ENCODE assay signal across 1 cellular context in the genomic region with DNA sequence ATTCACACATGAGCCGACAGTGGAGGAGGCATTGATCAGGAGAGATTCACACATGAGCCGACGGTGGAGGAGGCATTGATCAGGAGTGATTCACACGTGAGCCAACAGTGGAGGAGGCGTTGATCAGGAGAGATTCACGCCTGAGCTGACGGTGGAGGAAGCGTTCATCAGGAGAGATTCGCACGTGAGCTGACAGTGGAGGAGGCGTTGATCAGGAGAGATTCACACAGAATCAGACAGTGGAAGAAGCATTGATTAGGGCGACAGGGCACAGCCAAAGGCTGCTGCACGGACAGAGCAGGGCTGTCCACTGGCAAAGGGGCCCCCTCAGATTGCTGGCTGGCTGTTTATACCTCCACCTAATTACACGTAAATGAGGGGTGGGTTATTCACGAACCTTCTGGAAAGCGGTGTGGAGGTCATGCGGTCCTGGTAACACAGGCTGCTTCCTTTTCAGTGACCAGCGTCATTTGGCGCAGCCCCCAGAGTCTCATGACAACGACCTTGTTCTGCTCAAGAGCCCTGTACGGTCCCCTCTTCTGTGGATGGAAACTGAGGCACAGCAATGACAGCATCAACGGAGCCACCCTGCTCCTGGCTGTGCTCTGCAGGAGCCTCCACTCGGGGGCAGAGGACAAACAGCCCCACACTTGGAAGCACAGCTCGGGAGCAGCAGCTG.
TF ChIP-seq lines count a peak whose summit lies in the region.

No MANE protein-coding gene starts in this region.

TF ChIP-seq in SK-N-SH, 30 proteins besides CTCF, POLR2A, EP300 and RAD21 (continued from another document):
- TF ChIP-seq, protein P1, sequence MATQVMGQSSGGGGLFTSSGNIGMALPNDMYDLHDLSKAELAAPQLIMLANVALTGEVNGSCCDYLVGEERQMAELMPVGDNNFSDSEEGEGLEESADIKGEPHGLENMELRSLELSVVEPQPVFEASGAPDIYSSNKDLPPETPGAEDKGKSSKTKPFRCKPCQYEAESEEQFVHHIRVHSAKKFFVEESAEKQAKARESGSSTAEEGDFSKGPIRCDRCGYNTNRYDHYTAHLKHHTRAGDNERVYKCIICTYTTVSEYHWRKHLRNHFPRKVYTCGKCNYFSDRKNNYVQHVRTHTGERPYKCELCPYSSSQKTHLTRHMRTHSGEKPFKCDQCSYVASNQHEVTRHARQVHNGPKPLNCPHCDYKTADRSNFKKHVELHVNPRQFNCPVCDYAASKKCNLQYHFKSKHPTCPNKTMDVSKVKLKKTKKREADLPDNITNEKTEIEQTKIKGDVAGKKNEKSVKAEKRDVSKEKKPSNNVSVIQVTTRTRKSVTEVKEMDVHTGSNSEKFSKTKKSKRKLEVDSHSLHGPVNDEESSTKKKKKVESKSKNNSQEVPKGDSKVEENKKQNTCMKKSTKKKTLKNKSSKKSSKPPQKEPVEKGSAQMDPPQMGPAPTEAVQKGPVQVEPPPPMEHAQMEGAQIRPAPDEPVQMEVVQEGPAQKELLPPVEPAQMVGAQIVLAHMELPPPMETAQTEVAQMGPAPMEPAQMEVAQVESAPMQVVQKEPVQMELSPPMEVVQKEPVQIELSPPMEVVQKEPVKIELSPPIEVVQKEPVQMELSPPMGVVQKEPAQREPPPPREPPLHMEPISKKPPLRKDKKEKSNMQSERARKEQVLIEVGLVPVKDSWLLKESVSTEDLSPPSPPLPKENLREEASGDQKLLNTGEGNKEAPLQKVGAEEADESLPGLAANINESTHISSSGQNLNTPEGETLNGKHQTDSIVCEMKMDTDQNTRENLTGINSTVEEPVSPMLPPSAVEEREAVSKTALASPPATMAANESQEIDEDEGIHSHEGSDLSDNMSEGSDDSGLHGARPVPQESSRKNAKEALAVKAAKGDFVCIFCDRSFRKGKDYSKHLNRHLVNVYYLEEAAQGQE (IDR thresholded peaks at IDR 0.05; ENCODE audit: low read depth, low read length) = no peak
- TF ChIP-seq ELF1 (IDR thresholded peaks at IDR 0.05) (no peak), FOXJ3 (CRISPR knock-in tag; IDR thresholded peaks at IDR 0.05) (no peak), NFIC (IDR thresholded peaks at IDR 0.05; ENCODE audit: borderline replicate concordance) (no peak), TCF12 (IDR thresholded peaks at IDR 0.05) (no peak), TAF1 (IDR thresholded peaks at IDR 0.05; ENCODE audit: borderline replicate concordance, low read depth, low read length) (no peak)
- TF ChIP-seq, protein P2, sequence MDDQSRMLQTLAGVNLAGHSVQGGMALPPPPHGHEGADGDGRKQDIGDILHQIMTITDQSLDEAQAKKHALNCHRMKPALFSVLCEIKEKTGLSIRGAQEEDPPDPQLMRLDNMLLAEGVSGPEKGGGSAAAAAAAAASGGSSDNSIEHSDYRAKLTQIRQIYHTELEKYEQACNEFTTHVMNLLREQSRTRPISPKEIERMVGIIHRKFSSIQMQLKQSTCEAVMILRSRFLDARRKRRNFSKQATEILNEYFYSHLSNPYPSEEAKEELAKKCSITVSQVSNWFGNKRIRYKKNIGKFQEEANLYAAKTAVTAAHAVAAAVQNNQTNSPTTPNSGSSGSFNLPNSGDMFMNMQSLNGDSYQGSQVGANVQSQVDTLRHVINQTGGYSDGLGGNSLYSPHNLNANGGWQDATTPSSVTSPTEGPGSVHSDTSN (IDR thresholded peaks at IDR 0.05) = no peak
- TF ChIP-seq, protein P3, sequence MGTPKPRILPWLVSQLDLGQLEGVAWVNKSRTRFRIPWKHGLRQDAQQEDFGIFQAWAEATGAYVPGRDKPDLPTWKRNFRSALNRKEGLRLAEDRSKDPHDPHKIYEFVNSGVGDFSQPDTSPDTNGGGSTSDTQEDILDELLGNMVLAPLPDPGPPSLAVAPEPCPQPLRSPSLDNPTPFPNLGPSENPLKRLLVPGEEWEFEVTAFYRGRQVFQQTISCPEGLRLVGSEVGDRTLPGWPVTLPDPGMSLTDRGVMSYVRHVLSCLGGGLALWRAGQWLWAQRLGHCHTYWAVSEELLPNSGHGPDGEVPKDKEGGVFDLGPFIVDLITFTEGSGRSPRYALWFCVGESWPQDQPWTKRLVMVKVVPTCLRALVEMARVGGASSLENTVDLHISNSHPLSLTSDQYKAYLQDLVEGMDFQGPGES (IDR thresholded peaks at IDR 0.05; ENCODE audit: low read depth, low read length) = no peak
- TF ChIP-seq, protein P4, sequence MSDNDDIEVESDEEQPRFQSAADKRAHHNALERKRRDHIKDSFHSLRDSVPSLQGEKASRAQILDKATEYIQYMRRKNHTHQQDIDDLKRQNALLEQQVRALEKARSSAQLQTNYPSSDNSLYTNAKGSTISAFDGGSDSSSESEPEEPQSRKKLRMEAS (IDR thresholded peaks at IDR 0.05; ENCODE audit: low read depth) = no peak
